ENCODE assay signal across 1 cellular context in the genomic region with DNA sequence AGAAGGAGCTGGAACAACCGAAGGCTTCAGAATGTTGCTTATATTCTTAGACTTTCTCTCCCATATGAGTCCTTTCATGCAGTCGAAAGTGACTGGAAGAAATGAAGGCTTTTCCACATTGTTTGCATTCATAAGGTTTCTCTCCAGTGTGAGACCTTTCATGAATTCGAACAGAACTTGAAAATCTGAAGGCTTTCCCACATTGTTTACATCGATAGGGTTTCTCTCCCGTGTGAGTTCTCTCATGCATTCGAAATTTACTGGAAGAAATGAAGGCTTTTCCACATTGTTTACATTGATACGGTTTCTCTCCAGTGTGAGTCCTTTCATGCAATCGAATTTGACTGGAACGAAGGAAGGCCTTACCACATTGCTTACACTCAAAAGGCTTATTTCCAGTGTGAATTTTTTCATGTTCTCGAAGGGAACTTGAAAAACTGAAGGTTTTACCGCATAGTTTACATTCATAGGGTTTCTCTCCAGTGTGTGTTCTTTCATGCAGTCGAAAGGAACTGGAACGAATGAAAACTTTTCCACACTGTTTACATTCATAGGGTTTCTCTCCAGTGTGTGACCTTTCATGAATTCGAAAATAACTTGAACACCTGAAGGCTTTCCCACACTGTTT.
TF ChIP-seq lines count a peak whose summit lies in the region.

No MANE protein-coding gene starts in this region.

TF ChIP-seq in GM23338, 12 proteins besides CTCF, POLR2A, EP300 and RAD21 (continued from another document):
- TF ChIP-seq, protein P1, sequence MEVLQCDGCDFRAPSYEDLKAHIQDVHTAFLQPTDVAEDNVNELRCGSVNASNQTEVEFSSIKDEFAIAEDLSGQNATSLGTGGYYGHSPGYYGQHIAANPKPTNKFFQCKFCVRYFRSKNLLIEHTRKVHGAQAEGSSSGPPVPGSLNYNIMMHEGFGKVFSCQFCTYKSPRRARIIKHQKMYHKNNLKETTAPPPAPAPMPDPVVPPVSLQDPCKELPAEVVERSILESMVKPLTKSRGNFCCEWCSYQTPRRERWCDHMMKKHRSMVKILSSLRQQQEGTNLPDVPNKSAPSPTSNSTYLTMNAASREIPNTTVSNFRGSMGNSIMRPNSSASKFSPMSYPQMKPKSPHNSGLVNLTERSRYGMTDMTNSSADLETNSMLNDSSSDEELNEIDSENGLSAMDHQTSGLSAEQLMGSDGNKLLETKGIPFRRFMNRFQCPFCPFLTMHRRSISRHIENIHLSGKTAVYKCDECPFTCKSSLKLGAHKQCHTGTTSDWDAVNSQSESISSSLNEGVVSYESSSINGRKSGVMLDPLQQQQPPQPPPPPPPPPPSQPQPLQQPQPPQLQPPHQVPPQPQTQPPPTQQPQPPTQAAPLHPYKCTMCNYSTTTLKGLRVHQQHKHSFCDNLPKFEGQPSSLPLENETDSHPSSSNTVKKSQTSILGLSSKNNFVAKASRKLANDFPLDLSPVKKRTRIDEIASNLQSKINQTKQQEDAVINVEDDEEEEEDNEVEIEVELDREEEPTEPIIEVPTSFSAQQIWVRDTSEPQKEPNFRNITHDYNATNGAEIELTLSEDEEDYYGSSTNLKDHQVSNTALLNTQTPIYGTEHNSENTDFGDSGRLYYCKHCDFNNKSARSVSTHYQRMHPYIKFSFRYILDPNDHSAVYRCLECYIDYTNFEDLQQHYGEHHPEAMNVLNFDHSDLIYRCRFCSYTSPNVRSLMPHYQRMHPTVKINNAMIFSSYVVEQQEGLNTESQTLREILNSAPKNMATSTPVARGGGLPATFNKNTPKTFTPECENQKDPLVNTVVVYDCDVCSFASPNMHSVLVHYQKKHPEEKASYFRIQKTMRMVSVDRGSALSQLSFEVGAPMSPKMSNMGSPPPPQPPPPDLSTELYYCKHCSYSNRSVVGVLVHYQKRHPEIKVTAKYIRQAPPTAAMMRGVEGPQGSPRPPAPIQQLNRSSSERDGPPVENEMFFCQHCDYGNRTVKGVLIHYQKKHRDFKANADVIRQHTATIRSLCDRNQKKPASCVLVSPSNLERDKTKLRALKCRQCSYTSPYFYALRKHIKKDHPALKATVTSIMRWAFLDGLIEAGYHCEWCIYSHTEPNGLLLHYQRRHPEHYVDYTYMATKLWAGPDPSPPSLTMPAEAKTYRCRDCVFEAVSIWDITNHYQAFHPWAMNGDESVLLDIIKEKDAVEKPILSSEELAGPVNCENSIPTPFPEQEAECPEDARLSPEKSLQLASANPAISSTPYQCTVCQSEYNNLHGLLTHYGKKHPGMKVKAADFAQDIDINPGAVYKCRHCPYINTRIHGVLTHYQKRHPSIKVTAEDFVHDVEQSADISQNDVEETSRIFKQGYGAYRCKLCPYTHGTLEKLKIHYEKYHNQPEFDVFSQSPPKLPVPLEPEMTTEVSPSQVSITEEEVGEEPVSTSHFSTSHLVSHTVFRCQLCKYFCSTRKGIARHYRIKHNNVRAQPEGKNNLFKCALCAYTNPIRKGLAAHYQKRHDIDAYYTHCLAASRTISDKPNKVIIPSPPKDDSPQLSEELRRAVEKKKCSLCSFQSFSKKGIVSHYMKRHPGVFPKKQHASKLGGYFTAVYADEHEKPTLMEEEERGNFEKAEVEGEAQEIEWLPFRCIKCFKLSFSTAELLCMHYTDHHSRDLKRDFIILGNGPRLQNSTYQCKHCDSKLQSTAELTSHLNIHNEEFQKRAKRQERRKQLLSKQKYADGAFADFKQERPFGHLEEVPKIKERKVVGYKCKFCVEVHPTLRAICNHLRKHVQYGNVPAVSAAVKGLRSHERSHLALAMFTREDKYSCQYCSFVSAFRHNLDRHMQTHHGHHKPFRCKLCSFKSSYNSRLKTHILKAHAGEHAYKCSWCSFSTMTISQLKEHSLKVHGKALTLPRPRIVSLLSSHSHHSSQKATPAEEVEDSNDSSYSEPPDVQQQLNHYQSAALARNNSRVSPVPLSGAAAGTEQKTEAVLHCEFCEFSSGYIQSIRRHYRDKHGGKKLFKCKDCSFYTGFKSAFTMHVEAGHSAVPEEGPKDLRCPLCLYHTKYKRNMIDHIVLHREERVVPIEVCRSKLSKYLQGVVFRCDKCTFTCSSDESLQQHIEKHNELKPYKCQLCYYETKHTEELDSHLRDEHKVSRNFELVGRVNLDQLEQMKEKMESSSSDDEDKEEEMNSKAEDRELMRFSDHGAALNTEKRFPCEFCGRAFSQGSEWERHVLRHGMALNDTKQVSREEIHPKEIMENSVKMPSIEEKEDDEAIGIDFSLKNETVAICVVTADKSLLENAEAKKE (CRISPR knock-in tag; IDR thresholded peaks at IDR 0.05): no peak
- TF ChIP-seq JUNB (IDR thresholded peaks at IDR 0.05; ENCODE audit: unreplicated experiment) (no peak), EZH2 (IDR thresholded peaks at IDR 0.05; ENCODE audit: low read depth, unreplicated experiment) (no peak), NANOG (IDR thresholded peaks at IDR 0.05; ENCODE audit: borderline replicate concordance) (no peak), EZH2phosphoT487 (IDR thresholded peaks at IDR 0.05; ENCODE audit: unreplicated experiment) (no peak), POLR2AphosphoS5 (IDR thresholded peaks at IDR 0.05; ENCODE audit: low read depth) (no peak), CREB1 (CRISPR knock-in tag; IDR thresholded peaks at IDR 0.05; ENCODE audit: low read depth) (no peak), ZNF331 (CRISPR knock-in tag; IDR thresholded peaks at IDR 0.05; ENCODE audit: low read depth) (no peak)
- TF ChIP-seq, protein P2, sequence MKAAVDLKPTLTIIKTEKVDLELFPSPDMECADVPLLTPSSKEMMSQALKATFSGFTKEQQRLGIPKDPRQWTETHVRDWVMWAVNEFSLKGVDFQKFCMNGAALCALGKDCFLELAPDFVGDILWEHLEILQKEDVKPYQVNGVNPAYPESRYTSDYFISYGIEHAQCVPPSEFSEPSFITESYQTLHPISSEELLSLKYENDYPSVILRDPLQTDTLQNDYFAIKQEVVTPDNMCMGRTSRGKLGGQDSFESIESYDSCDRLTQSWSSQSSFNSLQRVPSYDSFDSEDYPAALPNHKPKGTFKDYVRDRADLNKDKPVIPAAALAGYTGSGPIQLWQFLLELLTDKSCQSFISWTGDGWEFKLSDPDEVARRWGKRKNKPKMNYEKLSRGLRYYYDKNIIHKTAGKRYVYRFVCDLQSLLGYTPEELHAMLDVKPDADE (IDR thresholded peaks at IDR 0.05): no peak
- TF ChIP-seq, protein P3, sequence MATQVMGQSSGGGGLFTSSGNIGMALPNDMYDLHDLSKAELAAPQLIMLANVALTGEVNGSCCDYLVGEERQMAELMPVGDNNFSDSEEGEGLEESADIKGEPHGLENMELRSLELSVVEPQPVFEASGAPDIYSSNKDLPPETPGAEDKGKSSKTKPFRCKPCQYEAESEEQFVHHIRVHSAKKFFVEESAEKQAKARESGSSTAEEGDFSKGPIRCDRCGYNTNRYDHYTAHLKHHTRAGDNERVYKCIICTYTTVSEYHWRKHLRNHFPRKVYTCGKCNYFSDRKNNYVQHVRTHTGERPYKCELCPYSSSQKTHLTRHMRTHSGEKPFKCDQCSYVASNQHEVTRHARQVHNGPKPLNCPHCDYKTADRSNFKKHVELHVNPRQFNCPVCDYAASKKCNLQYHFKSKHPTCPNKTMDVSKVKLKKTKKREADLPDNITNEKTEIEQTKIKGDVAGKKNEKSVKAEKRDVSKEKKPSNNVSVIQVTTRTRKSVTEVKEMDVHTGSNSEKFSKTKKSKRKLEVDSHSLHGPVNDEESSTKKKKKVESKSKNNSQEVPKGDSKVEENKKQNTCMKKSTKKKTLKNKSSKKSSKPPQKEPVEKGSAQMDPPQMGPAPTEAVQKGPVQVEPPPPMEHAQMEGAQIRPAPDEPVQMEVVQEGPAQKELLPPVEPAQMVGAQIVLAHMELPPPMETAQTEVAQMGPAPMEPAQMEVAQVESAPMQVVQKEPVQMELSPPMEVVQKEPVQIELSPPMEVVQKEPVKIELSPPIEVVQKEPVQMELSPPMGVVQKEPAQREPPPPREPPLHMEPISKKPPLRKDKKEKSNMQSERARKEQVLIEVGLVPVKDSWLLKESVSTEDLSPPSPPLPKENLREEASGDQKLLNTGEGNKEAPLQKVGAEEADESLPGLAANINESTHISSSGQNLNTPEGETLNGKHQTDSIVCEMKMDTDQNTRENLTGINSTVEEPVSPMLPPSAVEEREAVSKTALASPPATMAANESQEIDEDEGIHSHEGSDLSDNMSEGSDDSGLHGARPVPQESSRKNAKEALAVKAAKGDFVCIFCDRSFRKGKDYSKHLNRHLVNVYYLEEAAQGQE (IDR thresholded peaks at IDR 0.05; ENCODE audit: unreplicated experiment): no peak
TF ChIP-seq in GM23338: peak in this region for 0.
